Comparison of ENCODE assay signal across 31 cellular contexts in genomic region chr20:51747182-51747911, GRCh38. TPM values are rescaled to one million over a fixed set of nuclear protein-coding genes. Genes with fewer than 3 reads are reported as not detected.
DNase-seq lines count a peak whose midpoint lies in the region; ATAC-seq, FAIRE-seq and TF ChIP-seq lines count a peak whose summit lies in the region.
"Had no signal": no experiment of that assay in that cellular context is flagged by ENCODE, and none has a peak within 500 bp of the region (broad histone marks: within the 10 kb centered on the region; RNA-seq: fewer than 3 reads in every experiment).

No MANE protein-coding gene starts in this region.

- H3K27ac ChIP-seq in A549 (peak overlapping the region; percentile 60 to 89), caudate nucleus (ENCODE audit: low read depth, low read length) (no peak overlapping the region)
- H3K27ac ChIP-seq: left lung, testis had no signal

- FAIRE-seq in A549 (lab: Jason Lieb, UNC) = no peak
- FAIRE-seq: GM12892, RCC 7860, urothelium cell line had no signal

- POLR2A ChIA-PET in A549 (lab: Yijun Ruan, JAX) = interaction anchor here (0.6 kb wide), 1 partner anchor 20 kb away, joined by 3 read pairs; no protein-coding TSS in a partner anchor

- peak overlapping the region; percentile 45 for H3K4me2 ChIP-seq in A549

- H3K9me3 ChIP-seq in A549 = no peaks in the 10 kb centered on the region
- H3K9me3 ChIP-seq in mucosa of stomach (ENCODE audit: control insufficient read depth, low read length) = no peaks in the 10 kb centered on the region
- H3K9me3 ChIP-seq: left lung, testis had no signal

- WGBS in A549 (ENCODE audit: missing lambda C conversion rate) = 34% methylated on average over 7 of the region's 7 CpGs

- H3K4me1 ChIP-seq in A549 = peaks cover 79% of the 10 kb centered on the region
- H3K4me1 ChIP-seq in mucosa of stomach (ENCODE audit: control insufficient read depth, insufficient read depth, low read length) = peaks cover 63% of the 10 kb centered on the region

- no peak for TF ChIP-seq CTCF in A549 (IDR thresholded peaks at IDR 0.05)

- DNase-seq in A549 (ENCODE audit: low read depth in 1 of 2, low spot score in 1 of 2) (peak in 1 of 2 experiments; percentile 86), NCI-H69 (lab: John Stamatoyannopoulos, UW) (peak; percentile 57), cerebellum (ENCODE audit: low spot score) (peak; percentile 42), T-helper 1 cell (no peak), caudate nucleus (lab: John Stamatoyannopoulos, UW) (no peak)
- DNase-seq: ACHN; activated CD4-positive, alpha-beta T cell treated with anti-CD3 and anti-CD28 coated beads, Interleukin-2, amount 10 ng/mL, durations not matched to agents 24 days and 14 days; activated gamma-delta T cell; activated naive CD8-positive, alpha-beta T cell treated with anti-CD3 and anti-CD28 coated beads for 36 hours; activated T-cell treated with anti-CD3 and anti-CD28 coated beads, Interleukin-2, amount 50 U/mL, for 1 hour; cortex of kidney; DMS53; effector memory CD8-positive, alpha-beta T cell; left lung; mesendoderm; NCI-H1105; NCI-H187; NCI-H524 treated with DMSO at 0.1 percent for 48 hours; right cardiac atrium; SHP77 treated with DMSO at 0.1 percent for 48 hours; stimulated activated CD4-positive, alpha-beta T cell treated with anti-CD3 and anti-CD28 coated beads, Interleukin-1b, Interleukin-23, amount 100 ng/mL, for 48 hours; stimulated activated naive CD4-positive, alpha-beta T cell treated with Interleukin-2 at 50 U/mL for 16 hours; T1000; testis had no signal

- CTCF ChIA-PET in A549 (lab: Yijun Ruan, JAX) = interaction anchor here (0.7 to 0.8 kb wide), 2 partner anchors 20 to 42 kb away, joined by 3 read pairs; no protein-coding TSS in a partner anchor

- no peaks in the 10 kb centered on the region for H3K27me3 ChIP-seq in mucosa of stomach (ENCODE audit: control insufficient read depth, insufficient read depth, low read length)
- H3K27me3 ChIP-seq: left lung, testis had no signal

- ATAC-seq in A549 (peak in 1 of 2 experiments; percentile 4; a peak in 1 of 6 replicates), GM19324 (IDR thresholded peaks at IDR 0.05; ENCODE audit: low FRiP score, unreplicated experiment) (no peak), GM21360 (IDR thresholded peaks at IDR 0.05; ENCODE audit: unreplicated experiment) (no peak)
- ATAC-seq: effector memory CD8-positive, alpha-beta T cell; left lung; right cardiac atrium; WTC11 had no signal

- no peaks in the 10 kb centered on the region for H3K36me3 ChIP-seq in mucosa of stomach (ENCODE audit: control insufficient read depth, insufficient read depth, low read length)
- H3K36me3 ChIP-seq: left lung had no signal

- no peak for TF ChIP-seq RAD21 in A549 (conservative IDR thresholded peaks at IDR 0.05 in 1 of 2, IDR thresholded peaks at IDR 0.05 in 1 of 2)

- TF ChIP-seq POLR2A in A549 (IDR thresholded peaks at IDR 0.05; ENCODE audit: low read length) = no peak

- H3K9ac ChIP-seq in mucosa of stomach (ENCODE audit: low read length) = peak overlapping the region; percentile 17

- no peak for TF ChIP-seq EP300 in A549 (IDR thresholded peaks at IDR 0.05)

- H3K4me3 ChIP-seq in A549 = no peak overlapping the region
- no peak overlapping the region for H3K4me3 ChIP-seq in mucosa of stomach (ENCODE audit: low read length)
- H3K4me3 ChIP-seq: left lung, testis had no signal

TF ChIP-seq in A549, 52 proteins besides CTCF, POLR2A, EP300 and RAD21:
- peak; percentile 38; the same call in 1 of the 2 replicates for TF ChIP-seq MAX (IDR thresholded peaks at IDR 0.05)
- no peak for TF ChIP-seq FOSB (CRISPR knock-in tag; IDR thresholded peaks at IDR 0.05)
- no peak for TF ChIP-seq HDAC2 (IDR thresholded peaks at IDR 0.05)
- no peak for TF ChIP-seq E2F6 (IDR thresholded peaks at IDR 0.05; ENCODE audit: borderline replicate concordance, low read depth)
- no peak for TF ChIP-seq HEYL (CRISPR knock-in tag; IDR thresholded peaks at IDR 0.05)
- no peak for TF ChIP-seq HOXA7 (CRISPR knock-in tag; IDR thresholded peaks at IDR 0.05)

RNA-seq across cellular contexts. Expression of gene ATP9A, which starts 20.8 kb away (rescaled TPM):
- polyA plus RNA-seq in A549 (2011; rRNA removed) (23.3 and 23.6 TPM in 2 replicates), A549 (2017; fragmentation: RNase III; extraction: RNeasy Plus Mini Kit Qiagen cat#74134 plus additional on column Dnase treatment) (8.5 to 10.2 TPM (median 9.9 TPM) in 3 replicates)
- 5.5 and 7.0 TPM in 2 replicates for polyA plus RNA-seq in A549 (2012; cell fraction: cytosol; rRNA removed)
- 7.2 and 9.0 TPM in 2 replicates for polyA plus RNA-seq in A549 (2012; cell fraction: nucleus; rRNA removed)
- 61.2 and 62.6 TPM in 2 replicates for polyA minus RNA-seq in A549 (2011; rRNA and poly(A)+ RNA removed)
- 194 TPM for total RNA-seq in cerebellum

RNA-seq across cellular contexts. Expression of gene SALL4, which starts 55.0 kb away (rescaled TPM):
- polyA plus RNA-seq in A549 (2011; rRNA removed) (7.6 and 8.5 TPM in 2 replicates), A549 (2017; fragmentation: RNase III; extraction: RNeasy Plus Mini Kit Qiagen cat#74134 plus additional on column Dnase treatment) (2.3 to 3.8 TPM (median 2.5 TPM) in 3 replicates)
- polyA plus RNA-seq in A549 (2012; cell fraction: cytosol; rRNA removed) = 2.0 and 2.2 TPM in 2 replicates
- 12.2 and 12.8 TPM in 2 replicates for polyA plus RNA-seq in A549 (2012; cell fraction: nucleus; rRNA removed)
- polyA minus RNA-seq in A549 (2011; rRNA and poly(A)+ RNA removed) = 3.7 and 4.1 TPM in 2 replicates
- total RNA-seq in cerebellum = 2.3 TPM
- total RNA-seq: right cardiac atrium had no signal

Comparison
In these comparisons a context has a peak if more than half of its experiments do, and no peak if none do; other contexts are left out.
1. DNase-seq: peak in NCI-H69 (single experiment) and cerebellum (single experiment); none in T-helper 1 cell (0 of 5) and caudate nucleus (0 of 61).